Comparison of ENCODE assay signal across 15 cellular contexts in genomic region chr3:53725308-53725995, GRCh38.
"Had no signal": no experiment of that assay in that cellular context is flagged by ENCODE, and none has a peak within 500 bp of the region (broad histone marks: within the 10 kb centered on the region; RNA-seq: fewer than 3 reads in every experiment).

No MANE protein-coding gene starts in this region.

- H3K4me3 ChIP-seq: coronary artery, heart left ventricle, lung had no signal

- FAIRE-seq: endothelial cell of umbilical vein, frontal cortex had no signal

- H3K36me3 ChIP-seq: brain microvascular endothelial cell, heart left ventricle had no signal

- H3K9ac ChIP-seq: parathyroid adenoma had no signal

- H3K27me3 ChIP-seq: brain microvascular endothelial cell had no signal

- H3K27ac ChIP-seq: brain microvascular endothelial cell, coronary artery, heart left ventricle, parathyroid adenoma had no signal

- ATAC-seq: activated CD8-positive, alpha-beta T cell treated with anti-CD3 and anti-CD28 coated beads for 36 hours; heart left ventricle; left cardiac atrium; naive thymus-derived CD8-positive, alpha-beta T cell had no signal

- DNase-seq: activated CD8-positive, alpha-beta memory T cell treated with anti-CD3 and anti-CD28 coated beads, Interleukin-2, amount 50 U/mL, for 48 hours; activated CD8-positive, alpha-beta T cell treated with anti-CD3 and anti-CD28 coated beads for 36 hours; activated naive CD4-positive, alpha-beta T cell; anterior cingulate cortex; brain microvascular endothelial cell; effector CD4-positive, alpha-beta T cell; heart left ventricle; left cardiac atrium; naive thymus-derived CD8-positive, alpha-beta T cell; stimulated activated CD4-positive, alpha-beta T cell treated with anti-CD3 and anti-CD28 coated beads, Interleukin-1b, Interleukin-23, amount 100 ng/mL, for 48 hours had no signal

- H2AFZ ChIP-seq: parathyroid adenoma had no signal

- H3K9me3 ChIP-seq: heart left ventricle had no signal

- H3K79me2 ChIP-seq: parathyroid adenoma had no signal
